ENCODE assay signal across 19 cellular contexts in the genomic region with DNA sequence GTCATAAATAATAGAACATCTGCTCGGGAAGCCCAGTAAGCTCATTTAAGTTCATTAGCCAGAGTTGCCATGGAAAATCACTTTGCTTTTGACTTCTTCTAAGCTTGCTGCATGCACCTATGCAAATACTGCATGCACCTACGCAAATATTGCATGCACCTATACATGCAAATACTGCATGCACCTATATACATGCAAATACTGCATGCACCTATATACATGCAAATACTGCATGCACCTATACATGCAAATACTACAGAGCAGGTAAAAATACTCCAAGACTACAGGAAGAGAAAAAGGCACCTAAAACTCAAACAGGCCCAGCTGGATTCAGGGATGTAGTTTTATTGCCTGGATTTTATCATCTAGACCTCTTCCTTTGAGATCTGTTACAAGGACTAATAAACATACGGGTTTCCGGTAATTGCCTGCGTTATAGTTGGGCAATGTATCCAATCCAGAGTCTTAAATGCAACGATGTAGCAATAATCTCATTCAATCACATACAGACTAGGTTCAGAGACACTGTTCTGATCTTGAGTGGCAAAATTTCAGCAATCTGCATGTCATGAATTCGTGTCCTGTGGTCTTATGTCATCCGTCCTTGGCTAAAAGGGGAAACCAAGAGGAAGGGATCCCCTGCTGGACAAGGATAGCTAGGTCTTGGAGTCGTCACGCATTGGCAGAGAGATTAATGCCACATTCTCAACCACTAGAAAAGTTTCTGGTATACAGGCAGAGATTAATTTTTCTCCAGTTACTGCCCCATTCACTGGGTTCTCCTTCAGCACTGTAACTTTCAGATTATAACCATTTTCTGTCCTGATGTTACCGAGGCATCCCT.
DNase-seq lines count a peak whose midpoint lies in the region; ATAC-seq, FAIRE-seq and TF ChIP-seq lines count a peak whose summit lies in the region.
"Had no signal": no experiment of that assay in that cellular context is flagged by ENCODE, and none has a peak within 500 bp of the region (broad histone marks: within the 10 kb centered on the region; RNA-seq: fewer than 3 reads in every experiment).

No MANE protein-coding gene starts in this region.

- H3K4me1 ChIP-seq in endodermal cell (ENCODE audit: control insufficient read depth, insufficient read depth, low read length): no peaks in the 10 kb centered on the region
- H3K4me1 ChIP-seq: Caco-2 had no signal

- no peak overlapping the region for H3K27ac ChIP-seq in endodermal cell (ENCODE audit: low read depth, low read length)
- H3K27ac ChIP-seq: KMS-11 had no signal

- H3K27me3 ChIP-seq in endodermal cell (ENCODE audit: control insufficient read depth, insufficient read depth, low read length, poor library complexity, severe bottlenecking): no peaks in the 10 kb centered on the region

- WGBS in endodermal cell (ENCODE audit: insufficient coverage in 1 of 2, insufficient read length in 1 of 2), 2 experiments: 87 to 93% methylated on average over 10 to 11 of the region's 11 CpGs

- H3K9me3 Mint-ChIP-seq in endodermal cell: peaks cover 19% of the 10 kb centered on the region
- peaks cover 28% of the 10 kb centered on the region for H3K9me3 Mint-ChIP-seq in activated CD4-positive, alpha-beta T cell treated with anti-CD3 and anti-CD28 coated beads, Interleukin-2, amount 10 ng/mL, durations not matched to agents 24 days and 14 days

- H3K4me3 Mint-ChIP-seq in endodermal cell: no peak overlapping the region
- no peak overlapping the region for H3K4me3 Mint-ChIP-seq in activated CD4-positive, alpha-beta T cell treated with anti-CD3 and anti-CD28 coated beads, Interleukin-2, amount 10 ng/mL, durations not matched to agents 24 days and 14 days

- H3K36me3 Mint-ChIP-seq in endodermal cell (ENCODE audit: low read depth): no peaks in the 10 kb centered on the region
- H3K36me3 Mint-ChIP-seq in activated CD4-positive, alpha-beta T cell treated with anti-CD3 and anti-CD28 coated beads, Interleukin-2, amount 10 ng/mL, durations not matched to agents 24 days and 14 days (ENCODE audit: low read depth): no peaks in the 10 kb centered on the region

- H3K27me3 Mint-ChIP-seq in endodermal cell (ENCODE audit: insufficient read depth): no peaks in the 10 kb centered on the region
- no peaks in the 10 kb centered on the region for H3K27me3 Mint-ChIP-seq in activated CD4-positive, alpha-beta T cell treated with anti-CD3 and anti-CD28 coated beads, Interleukin-2, amount 10 ng/mL, durations not matched to agents 24 days and 14 days

- no peak overlapping the region for H3K27ac Mint-ChIP-seq in endodermal cell
- H3K27ac Mint-ChIP-seq in activated CD4-positive, alpha-beta T cell treated with anti-CD3 and anti-CD28 coated beads, Interleukin-2, amount 10 ng/mL, durations not matched to agents 24 days and 14 days: no peak overlapping the region

- ATAC-seq in GM19328 (IDR thresholded peaks at IDR 0.05; ENCODE audit: unreplicated experiment): no peak
- ATAC-seq in HG03457 (IDR thresholded peaks at IDR 0.05; ENCODE audit: unreplicated experiment): no peak
- ATAC-seq: HCT116, Right ventricle myocardium inferior, SK-N-SH treated with all-trans-retinoic acid at 6 μM for 48 hours had no signal

- FAIRE-seq in D721Med (lab: Jason Lieb, UNC): peak; percentile 38

- no peaks in the 10 kb centered on the region for H3K36me3 ChIP-seq in endodermal cell (ENCODE audit: control insufficient read depth, insufficient read depth, low read length)

- no peak overlapping the region for H3K9ac ChIP-seq in endodermal cell (ENCODE audit: extremely low read depth, low read length, poor library complexity, severe bottlenecking)
- H3K9ac ChIP-seq: KMS-11 had no signal

- in situ Hi-C loops in SK-MEL-5 (cut with HindIII; ENCODE audit: low pct_unique_long_range_greater_than_20kb, low sequenced_read_pairs): no loop called here

- peaks cover 10% of the 10 kb centered on the region for H3K9me3 ChIP-seq in endodermal cell (ENCODE audit: control insufficient read depth, low read length)
- H3K9me3 ChIP-seq: Caco-2 had no signal

- H3K4me1 Mint-ChIP-seq in endodermal cell: no peaks in the 10 kb centered on the region
- H3K4me1 Mint-ChIP-seq in activated CD4-positive, alpha-beta T cell treated with anti-CD3 and anti-CD28 coated beads, Interleukin-2, amount 10 ng/mL, durations not matched to agents 24 days and 14 days: no peaks in the 10 kb centered on the region

- TF ChIP-seq CTCF in D721Med (IDR thresholded peaks at IDR 0.05; ENCODE audit: insufficient read depth, missing control alignments) (no peak), endodermal cell (conservative IDR thresholded peaks at IDR 0.05) (peak; percentile 50)

- intact Hi-C loops in activated CD4-positive, alpha-beta T cell treated with anti-CD3 and anti-CD28 coated beads, Interleukin-2, amount 10 ng/mL, durations not matched to agents 24 days and 14 days (cut with micrococcal nuclease): no loop called here

- DNase-seq in D721Med (ENCODE audit: insufficient read length, low spot score) (no peak), M059J (ENCODE audit: low read depth) (peak; percentile 54), SK-MEL-5 (ENCODE audit: low read depth, low spot score) (peak; percentile 19), endodermal cell (no peak)
- no peak for DNase-seq in activated CD4-positive, alpha-beta T cell treated with anti-CD3 and anti-CD28 coated beads, Interleukin-2, amount 10 ng/mL, durations not matched to agents 24 days and 14 days
- DNase-seq: ACHN, AML-193, Caco-2, NCI-H1092, NCI-H146, NCI-H345, NCI-H774, T-helper 1 cell had no signal

- no peak overlapping the region for H3K4me3 ChIP-seq in endodermal cell (ENCODE audit: low read length)

Comparison
In these comparisons a context has a peak if more than half of its experiments do, and no peak if none do; other contexts are left out.
1. DNase-seq: peak in M059J (single experiment) and SK-MEL-5 (single experiment); none in D721Med (single experiment), endodermal cell (single experiment) and activated CD4-positive, alpha-beta T cell treated with anti-CD3 and anti-CD28 coated beads, Interleukin-2, amount 10 ng/mL, durations not matched to agents 24 days and 14 days (single experiment).